ENCODE assay signal across 9 cellular contexts in genomic region chr6:111113731-111114438, GRCh38. TPM values are rescaled to one million over a fixed set of nuclear protein-coding genes. Genes with fewer than 3 reads are reported as not detected.
DNase-seq lines count a peak whose midpoint lies in the region; ATAC-seq, FAIRE-seq and TF ChIP-seq lines count a peak whose summit lies in the region.
"Had no signal": no experiment of that assay in that cellular context is flagged by ENCODE, and none has a peak within 500 bp of the region (broad histone marks: within the 10 kb centered on the region; RNA-seq: fewer than 3 reads in every experiment).

No MANE protein-coding gene starts in this region.

- H3K36me3 Mint-ChIP-seq in mesothelial cell of epicardium: peaks cover 8% of the 10 kb centered on the region

- no peak for TF ChIP-seq POLR2A in thyroid gland (IDR thresholded peaks at IDR 0.05)

- peak overlapping the region in 1 of 3 donors; percentile 60 for H3K27ac ChIP-seq in thyroid gland

- H3K4me3 Mint-ChIP-seq in mesothelial cell of epicardium: no peak overlapping the region
- H3K4me3 Mint-ChIP-seq: central memory CD8-positive, alpha-beta T cell had no signal

- no peak for FAIRE-seq in bronchial epithelial cell (lab: Jason Lieb, UNC)

- peaks cover 5% of the 10 kb centered on the region for H3K9me3 Mint-ChIP-seq in mesothelial cell of epicardium
- H3K9me3 Mint-ChIP-seq: central memory CD8-positive, alpha-beta T cell had no signal

- peak overlapping the region; percentile 86 for H3K27ac Mint-ChIP-seq in mesothelial cell of epicardium

- DNase-seq in ELR (ENCODE audit: low read depth) (peak; percentile 41), RKO (ENCODE audit: low spot score) (peak; percentile 43), bronchial epithelial cell (ENCODE audit: low read depth) (peak; percentile 10), mesothelial cell of epicardium (ENCODE audit: low spot score in 2 of 2, unreplicated experiment in 2 of 2) (no peak), thyroid gland (peak; percentile 40 to 54), SKM-1 (lab: John Stamatoyannopoulos, UW; ENCODE audit: unreplicated experiment) (no peak)

- H3K27me3 ChIP-seq in bronchial epithelial cell (ENCODE audit: control insufficient read depth, insufficient read depth, low read length): no peaks in the 10 kb centered on the region
- no peaks in the 10 kb centered on the region for H3K27me3 ChIP-seq in thyroid gland

- no peak for ATAC-seq in GM19455 (IDR thresholded peaks at IDR 0.05; ENCODE audit: unreplicated experiment)
- ATAC-seq in GM18498 (IDR thresholded peaks at IDR 0.05; ENCODE audit: unreplicated experiment): no peak

- H3K27me3 Mint-ChIP-seq in mesothelial cell of epicardium (ENCODE audit: low read depth): no peaks in the 10 kb centered on the region

- no peaks in the 10 kb centered on the region for H3K9me3 ChIP-seq in thyroid gland

- 33 to 45% methylated on average over 6 of the region's 6 CpGs for WGBS in thyroid gland, 2 donors

- no peak for TF ChIP-seq CTCF in bronchial epithelial cell (IDR thresholded peaks at IDR 0.05; ENCODE audit: insufficient read depth, low read length, severe bottlenecking)
- no peak for TF ChIP-seq CTCF in mesothelial cell of epicardium (IDR thresholded peaks at IDR 0.05; ENCODE audit: unreplicated experiment)
- no peak for TF ChIP-seq CTCF in thyroid gland (IDR thresholded peaks at IDR 0.05)

- intact Hi-C loops in thyroid gland (cut with DNase I): no loop called here

- peaks cover 8 to 12% of the 10 kb centered on the region in 2 donors for H3K4me1 ChIP-seq in thyroid gland

- H3K36me3 ChIP-seq in bronchial epithelial cell (ENCODE audit: control insufficient read depth, insufficient read depth, low read length) (no peaks in the 10 kb centered on the region), thyroid gland (no peaks in the 10 kb centered on the region)

- H3K4me3 ChIP-seq in bronchial epithelial cell (ENCODE audit: low read depth, low read length) (no peak overlapping the region), thyroid gland (replicated peaks in 1 of 3) (no peak overlapping the region)

- peaks cover 14% of the 10 kb centered on the region for H3K4me1 Mint-ChIP-seq in mesothelial cell of epicardium

RNA-seq across cellular contexts. Expression of gene SLC16A10, which starts 26.6 kb away (rescaled TPM):
- total RNA-seq in bronchial epithelial cell (under 0.01 and 0.26 TPM in 2 replicates), mesothelial cell of epicardium (15.0 to 18.0 TPM (median 15.1 TPM) in 3 replicates), thyroid gland (10 to 100 TPM; 18.7 to 35.8 (median 22.1) TPM)

Comparison
In these comparisons a context has a peak if more than half of its experiments do, and no peak if none do; other contexts are left out.
1. DNase-seq: peak in ELR (single experiment), RKO (single experiment), bronchial epithelial cell (single experiment) and thyroid gland (2 of 2); none in mesothelial cell of epicardium (0 of 2) and SKM-1 (single experiment).
2. RNA of gene SLC16A10, which starts 26.6 kb away (total RNA-seq): 18.7 to 35.8 TPM in thyroid gland and 15.0 to 18.0 TPM in mesothelial cell of epicardium; under 0.01 to 0.26 TPM in bronchial epithelial cell; every median in the first group is over 10 times any median in the second.